Comparison of ENCODE assay signal across 20 cellular contexts in genomic region chr2:133941666-133942065, GRCh38.
A peak's percentile ranks its signal among the peaks of the same experiment; 100 is the strongest.
DNase-seq lines count a peak whose midpoint lies in the region; ATAC-seq, FAIRE-seq and TF ChIP-seq lines count a peak whose summit lies in the region.
"Had no signal": no experiment of that assay in that cellular context is flagged by ENCODE, and none has a peak within 500 bp of the region (broad histone marks: within the 10 kb centered on the region; RNA-seq: fewer than 3 reads in every experiment).

No MANE protein-coding gene starts in this region.

- CTCF ChIA-PET in activated CD4-positive, alpha-beta T cell treated with anti-CD3 and anti-CD28 coated beads, Interleukin-2, amount 10 ng/mL, durations not matched to agents 7 days and 5 days (lab: Charles Lee) = no interaction called here

- no peak overlapping the region for H3K18ac ChIP-seq in trophoblast cell (ENCODE audit: low read length)

- no peak for ATAC-seq in activated T-cell treated with anti-CD3 and anti-CD28 coated beads, Interleukin-2, amount 50 U/mL, for 4 hours

- H3K27me3 ChIP-seq in trophoblast cell (ENCODE audit: insufficient read depth, low read length) = no peaks in the 10 kb centered on the region

- H3K14ac ChIP-seq in trophoblast cell (ENCODE audit: low read length) = no peak overlapping the region

- H3K9ac ChIP-seq in trophoblast cell (ENCODE audit: low read length) = no peak overlapping the region

- H3K79me1 ChIP-seq in trophoblast cell (ENCODE audit: low read length) = no peaks in the 10 kb centered on the region

- TF ChIP-seq CTCF in NB4 (IDR thresholded peaks at IDR 0.05; ENCODE audit: low read depth, low read length) = no peak

- no peak overlapping the region for H3K4me3 Mint-ChIP-seq in activated CD4-positive, alpha-beta T cell treated with anti-CD3 and anti-CD28 coated beads, Interleukin-2, amount 10 ng/mL, durations not matched to agents 24 days and 14 days
- H3K4me3 Mint-ChIP-seq in activated CD4-positive, alpha-beta T cell treated with anti-CD3 and anti-CD28 coated beads, Interleukin-2, amount 10 ng/mL, durations not matched to agents 7 days and 5 days = no peak overlapping the region
- H3K4me3 Mint-ChIP-seq in activated T-cell treated with anti-CD3 and anti-CD28 coated beads, Interleukin-2, amount 50 U/mL, for 4 hours = no peak overlapping the region
- H3K4me3 Mint-ChIP-seq: B cell; CD4-positive, alpha-beta T cell; HFFc6 had no signal

- no peak overlapping the region for H3K4me3 ChIP-seq in NB4 (ENCODE audit: low read depth, low read length)
- H3K4me3 ChIP-seq in trophoblast cell (ENCODE audit: low read depth, low read length) = no peak overlapping the region

- peaks cover 1% of the 10 kb centered on the region for H3K9me3 ChIP-seq in trophoblast cell (ENCODE audit: insufficient read depth, low read depth, low read length)

- no peak overlapping the region for H2BK120ac ChIP-seq in trophoblast cell (ENCODE audit: insufficient read depth, low read length, poor library complexity)

- no peak overlapping the region for H2AFZ ChIP-seq in trophoblast cell (ENCODE audit: insufficient read depth, low read length, poor library complexity)

- H3K9me3 Mint-ChIP-seq in activated CD4-positive, alpha-beta T cell treated with anti-CD3 and anti-CD28 coated beads, Interleukin-2, amount 10 ng/mL, durations not matched to agents 24 days and 14 days = no peaks in the 10 kb centered on the region
- H3K9me3 Mint-ChIP-seq in activated CD4-positive, alpha-beta T cell treated with anti-CD3 and anti-CD28 coated beads, Interleukin-2, amount 10 ng/mL, durations not matched to agents 7 days and 5 days = peaks cover 4% of the 10 kb centered on the region
- no peaks in the 10 kb centered on the region for H3K9me3 Mint-ChIP-seq in activated T-cell treated with anti-CD3 and anti-CD28 coated beads, Interleukin-2, amount 50 U/mL, for 4 hours
- H3K9me3 Mint-ChIP-seq: CD4-positive, alpha-beta T cell; HFFc6 had no signal

- H4K12ac ChIP-seq in trophoblast cell (ENCODE audit: low read depth, low read length) = no peak overlapping the region

- H4K91ac ChIP-seq in trophoblast cell (ENCODE audit: low read depth, low read length) = no peak overlapping the region

- H3K23ac ChIP-seq in trophoblast cell (ENCODE audit: low read length) = no peak overlapping the region

- no peak overlapping the region for H3K4me2 ChIP-seq in trophoblast cell (ENCODE audit: low read length)

- H3K4me1 Mint-ChIP-seq in activated CD4-positive, alpha-beta T cell treated with anti-CD3 and anti-CD28 coated beads, Interleukin-2, amount 10 ng/mL, durations not matched to agents 24 days and 14 days = no peaks in the 10 kb centered on the region
- H3K4me1 Mint-ChIP-seq in activated CD4-positive, alpha-beta T cell treated with anti-CD3 and anti-CD28 coated beads, Interleukin-2, amount 10 ng/mL, durations not matched to agents 7 days and 5 days = no peaks in the 10 kb centered on the region
- no peaks in the 10 kb centered on the region for H3K4me1 Mint-ChIP-seq in activated T-cell treated with anti-CD3 and anti-CD28 coated beads, Interleukin-2, amount 50 U/mL, for 4 hours (ENCODE audit: low read depth)

- DNase-seq in GM12891 (ENCODE audit: insufficient read length, low spot score) (no peak), NB4 (ENCODE audit: low read depth) (peak; percentile 18), dedifferentiated amniotic fluid mesenchymal stem cell (ENCODE audit: extremely low spot score) (peak; percentile 25), trophoblast cell (peak; percentile 37 to 73), NCI-H1105 (lab: John Stamatoyannopoulos, UW) (no peak)
- no peak for DNase-seq in activated CD4-positive, alpha-beta T cell treated with anti-CD3 and anti-CD28 coated beads, Interleukin-2, amount 10 ng/mL, durations not matched to agents 24 days and 14 days
- no peak for DNase-seq in activated CD4-positive, alpha-beta T cell treated with anti-CD3 and anti-CD28 coated beads, Interleukin-2, amount 10 ng/mL, durations not matched to agents 7 days and 5 days
- DNase-seq in activated T-cell treated with anti-CD3 and anti-CD28 coated beads, Interleukin-2, amount 50 U/mL, for 4 hours = no peak
- DNase-seq: ACHN; C1 segment of cervical spinal cord; Calu3; CD4-positive, alpha-beta T cell; DMS 273 treated with DMSO at 0.1 percent for 48 hours; GOT3; HCEC 1CT; HFFc6 had no signal

- H2AK5ac ChIP-seq in trophoblast cell (ENCODE audit: low read length) = no peak overlapping the region

- POLR2A ChIA-PET in activated CD4-positive, alpha-beta T cell treated with anti-CD3 and anti-CD28 coated beads, Interleukin-2, amount 10 ng/mL, durations not matched to agents 7 days and 5 days (lab: Charles Lee) = no interaction called here

- no peak overlapping the region for H2BK12ac ChIP-seq in trophoblast cell (ENCODE audit: low read length)

- H3K27me3 Mint-ChIP-seq in activated CD4-positive, alpha-beta T cell treated with anti-CD3 and anti-CD28 coated beads, Interleukin-2, amount 10 ng/mL, durations not matched to agents 24 days and 14 days = peaks cover 5% of the 10 kb centered on the region
- H3K27me3 Mint-ChIP-seq in activated CD4-positive, alpha-beta T cell treated with anti-CD3 and anti-CD28 coated beads, Interleukin-2, amount 10 ng/mL, durations not matched to agents 7 days and 5 days = peaks cover 12% of the 10 kb centered on the region
- H3K27me3 Mint-ChIP-seq in activated T-cell treated with anti-CD3 and anti-CD28 coated beads, Interleukin-2, amount 50 U/mL, for 4 hours (ENCODE audit: low read depth) = peaks cover 7% of the 10 kb centered on the region
- H3K27me3 Mint-ChIP-seq: B cell had no signal

- H3K27ac Mint-ChIP-seq in activated CD4-positive, alpha-beta T cell treated with anti-CD3 and anti-CD28 coated beads, Interleukin-2, amount 10 ng/mL, durations not matched to agents 24 days and 14 days = no peak overlapping the region
- no peak overlapping the region for H3K27ac Mint-ChIP-seq in activated CD4-positive, alpha-beta T cell treated with anti-CD3 and anti-CD28 coated beads, Interleukin-2, amount 10 ng/mL, durations not matched to agents 7 days and 5 days
- H3K27ac Mint-ChIP-seq: B cell; CD4-positive, alpha-beta T cell; HFFc6 had no signal

- H4K8ac ChIP-seq in trophoblast cell (ENCODE audit: low read depth, low read length) = no peak overlapping the region

- no peak overlapping the region for H3K27ac ChIP-seq in trophoblast cell (ENCODE audit: low read depth, low read length)

- H3K36me3 ChIP-seq in trophoblast cell (ENCODE audit: control insufficient read depth in 1 of 2, insufficient read depth in 2 of 2, low read length in 2 of 2) = no peaks in the 10 kb centered on the region

- H2BK5ac ChIP-seq in trophoblast cell (ENCODE audit: low read depth, low read length, poor library complexity) = no peak overlapping the region

- no peaks in the 10 kb centered on the region for H3K79me2 ChIP-seq in trophoblast cell (ENCODE audit: control insufficient read depth, insufficient read depth, low read length, poor library complexity)

- peak; percentile 5 for FAIRE-seq in GM12891 (lab: Jason Lieb, UNC)
- FAIRE-seq: GM12892, HepG2, HTR-8/SVneo had no signal

- WGBS in trophoblast cell (ENCODE audit: extremely low coverage, insufficient coverage, insufficient read length) = no CpG with 5 or more reads among the region's 2 CpGs

- no peak overlapping the region for H3K4ac ChIP-seq in trophoblast cell (ENCODE audit: low read depth, low read length)

- TF ChIP-seq POLR2A in GM12891 (IDR thresholded peaks at IDR 0.05; ENCODE audit: low read depth, low read length) = no peak
- no peak for TF ChIP-seq POLR2A in NB4 (IDR thresholded peaks at IDR 0.05; ENCODE audit: extremely low read depth, insufficient read length)

- no peaks in the 10 kb centered on the region for H3K36me3 Mint-ChIP-seq in activated CD4-positive, alpha-beta T cell treated with anti-CD3 and anti-CD28 coated beads, Interleukin-2, amount 10 ng/mL, durations not matched to agents 24 days and 14 days (ENCODE audit: low read depth)
- H3K36me3 Mint-ChIP-seq in activated CD4-positive, alpha-beta T cell treated with anti-CD3 and anti-CD28 coated beads, Interleukin-2, amount 10 ng/mL, durations not matched to agents 7 days and 5 days (ENCODE audit: low read depth) = no peaks in the 10 kb centered on the region
- H3K36me3 Mint-ChIP-seq in activated T-cell treated with anti-CD3 and anti-CD28 coated beads, Interleukin-2, amount 50 U/mL, for 4 hours (ENCODE audit: insufficient read depth) = no peaks in the 10 kb centered on the region

- no peaks in the 10 kb centered on the region for H3K4me1 ChIP-seq in trophoblast cell (ENCODE audit: control insufficient read depth in 1 of 2, insufficient read depth in 2 of 2, low read length in 2 of 2)

- intact Hi-C loops in activated CD4-positive, alpha-beta T cell treated with anti-CD3 and anti-CD28 coated beads, Interleukin-2, amount 10 ng/mL, durations not matched to agents 24 days and 14 days (cut with micrococcal nuclease) = no loop called here

TF ChIP-seq in GM12891, 5 proteins besides CTCF, POLR2A, EP300 and RAD21:
- TF ChIP-seq POU2F2 (IDR thresholded peaks at IDR 0.05; ENCODE audit: low read depth, low read length) = no peak
- no peak for TF ChIP-seq TAF1 (IDR thresholded peaks at IDR 0.05; ENCODE audit: low read depth, low read length)
- no peak for TF ChIP-seq POLR2AphosphoS5 (IDR thresholded peaks at IDR 0.05; ENCODE audit: low read depth, low read length)
- TF ChIP-seq SPI1 (IDR thresholded peaks at IDR 0.05; ENCODE audit: low read depth, low read length) = no peak
- TF ChIP-seq PAX5 (IDR thresholded peaks at IDR 0.05; ENCODE audit: insufficient read depth, low read length, severe bottlenecking) = no peak

Comparison
In these comparisons a context has a peak if more than half of its experiments do, and no peak if none do; other contexts are left out.
1. DNase-seq: peak in NB4 (single experiment), dedifferentiated amniotic fluid mesenchymal stem cell (single experiment) and trophoblast cell (2 of 2); none in GM12891 (single experiment), NCI-H1105 (single experiment), activated CD4-positive, alpha-beta T cell treated with anti-CD3 and anti-CD28 coated beads, Interleukin-2, amount 10 ng/mL, durations not matched to agents 24 days and 14 days (single experiment), activated CD4-positive, alpha-beta T cell treated with anti-CD3 and anti-CD28 coated beads, Interleukin-2, amount 10 ng/mL, durations not matched to agents 7 days and 5 days (single experiment) and activated T-cell treated with anti-CD3 and anti-CD28 coated beads, Interleukin-2, amount 50 U/mL, for 4 hours (single experiment).